1 cellular context compared by ENCODE assay signal in genomic region chr19:10805075-10805757, GRCh38.
TF ChIP-seq lines count a peak whose summit lies in the region.

No MANE protein-coding gene starts in this region.

TF ChIP-seq in H1, 55 proteins besides CTCF, POLR2A, EP300 and RAD21:
- TF ChIP-seq HDAC2 (IDR thresholded peaks at IDR 0.05; ENCODE audit: borderline replicate concordance in 1 of 2, low read depth in 2 of 2, low read length in 2 of 2) (no peak), RNF2 (IDR thresholded peaks at IDR 0.05; ENCODE audit: borderline replicate concordance, low read depth, low read length, missing control alignments, poor library complexity, severe bottlenecking) (no peak), JUND (IDR thresholded peaks at IDR 0.05; ENCODE audit: low read length) (no peak), GABPA (IDR thresholded peaks at IDR 0.05; ENCODE audit: borderline replicate concordance, insufficient read depth, low read length) (no peak), RBBP5 (IDR thresholded peaks at IDR 0.05; ENCODE audit: borderline replicate concordance, low read depth, low read length) (no peak), SIRT6 (IDR thresholded peaks at IDR 0.05; ENCODE audit: low read length) (no peak), ATF3 (IDR thresholded peaks at IDR 0.05; ENCODE audit: insufficient read depth, low read depth, low read length) (no peak), KDM1A (IDR thresholded peaks at IDR 0.05; ENCODE audit: borderline replicate concordance, low read length) (no peak), CHD7 (IDR thresholded peaks at IDR 0.05; ENCODE audit: insufficient replicate concordance, low read length) (no peak), NANOG (IDR thresholded peaks at IDR 0.05; ENCODE audit: insufficient read depth, low read depth, low read length, poor library complexity, severe bottlenecking) (no peak), SUZ12 (IDR thresholded peaks at IDR 0.05; ENCODE audit: low read length) (no peak), BCL11A (IDR thresholded peaks at IDR 0.05; ENCODE audit: low read depth in 2 of 2, low read length in 2 of 2) (no peak), SRF (IDR thresholded peaks at IDR 0.05; ENCODE audit: low read depth, low read length) (no peak), CHD2 (IDR thresholded peaks at IDR 0.05; ENCODE audit: low read length) (no peak)
